Comparison of ENCODE assay signal across 27 cellular contexts in genomic region chr17:50993544-50993943, GRCh38.
"Had no signal": no experiment of that assay in that cellular context is flagged by ENCODE, and none has a peak within 500 bp of the region (broad histone marks: within the 10 kb centered on the region; RNA-seq: fewer than 3 reads in every experiment).

No MANE protein-coding gene starts in this region.

- H3K27me3 Mint-ChIP-seq: activated CD4-positive, alpha-beta T cell treated with anti-CD3 and anti-CD28 coated beads, Interleukin-2, amount 10 ng/mL, durations not matched to agents 7 days and 5 days; activated naive CD8-positive, alpha-beta T cell; central memory CD8-positive, alpha-beta T cell; naive thymus-derived CD8-positive, alpha-beta T cell; stimulated activated naive CD8-positive, alpha-beta T cell treated with anti-CD3 and anti-CD28 coated beads, Interleukin-15, Interleukin-2, amounts not matched to agents 100 ng/mL and 50 ng/mL, for 24 hours had no signal

- ATAC-seq: activated CD4-positive, CD25-positive, alpha-beta regulatory T cell treated with anti-CD3 and anti-CD28 coated beads, Interleukin-2, amount 50 U/mL, for 24 hours; naive thymus-derived CD8-positive, alpha-beta T cell; psoas muscle; upper lobe of right lung had no signal

- H3K4me1 ChIP-seq: adrenal gland, ascending aorta, left ventricle myocardium inferior, pancreas, psoas muscle, right atrium auricular region, thyroid gland, upper lobe of right lung had no signal

- H3K4me3 Mint-ChIP-seq: activated CD4-positive, alpha-beta T cell treated with anti-CD3 and anti-CD28 coated beads, Interleukin-2, amount 10 ng/mL, durations not matched to agents 7 days and 5 days; activated naive CD8-positive, alpha-beta T cell; central memory CD8-positive, alpha-beta T cell; endodermal cell; immature natural killer cell; mesothelial cell of epicardium; naive thymus-derived CD8-positive, alpha-beta T cell; stimulated activated naive CD8-positive, alpha-beta T cell treated with anti-CD3 and anti-CD28 coated beads, Interleukin-15, Interleukin-2, amounts not matched to agents 100 ng/mL and 50 ng/mL, for 24 hours had no signal

- DNase-seq: activated CD4-positive, alpha-beta T cell treated with anti-CD3 and anti-CD28 coated beads, Interleukin-2, amount 10 ng/mL, durations not matched to agents 7 days and 5 days; activated naive CD4-positive, alpha-beta T cell; activated T-cell treated with anti-CD3 and anti-CD28 coated beads, Interleukin-2, amount 50 U/mL, for 1 hour; adrenal gland; brain microvascular endothelial cell; endodermal cell; erythroblast; foreskin fibroblast; immature natural killer cell; kidney glomerular epithelial cell; left ventricle myocardium inferior; naive thymus-derived CD8-positive, alpha-beta T cell; pancreas; psoas muscle; thyroid gland; upper lobe of right lung had no signal

- H3K9me3 ChIP-seq: adrenal gland, ascending aorta, left ventricle myocardium inferior, neutrophil, pancreas, psoas muscle, right atrium auricular region, thyroid gland, upper lobe of right lung had no signal

- H3K4me3 ChIP-seq: adrenal gland, ascending aorta, coronary artery, left ventricle myocardium inferior, pancreas, psoas muscle, right atrium auricular region, thyroid gland, upper lobe of right lung had no signal

- H3K4me1 Mint-ChIP-seq: activated CD4-positive, alpha-beta T cell treated with anti-CD3 and anti-CD28 coated beads, Interleukin-2, amount 10 ng/mL, durations not matched to agents 7 days and 5 days; central memory CD8-positive, alpha-beta T cell; immature natural killer cell; mesothelial cell of epicardium; naive thymus-derived CD8-positive, alpha-beta T cell had no signal

- H3K27me3 ChIP-seq: adrenal gland, ascending aorta, brain microvascular endothelial cell, neutrophil, pancreas, right atrium auricular region, thyroid gland, upper lobe of right lung had no signal

- H3K27ac Mint-ChIP-seq: activated CD4-positive, alpha-beta T cell treated with anti-CD3 and anti-CD28 coated beads, Interleukin-2, amount 10 ng/mL, durations not matched to agents 7 days and 5 days; activated naive CD8-positive, alpha-beta T cell; activated T-helper 2 cell treated with anti-CD3 and anti-CD28 coated beads, Interferon-gamma antibody, Interleukin-2, Interleukin-4, amounts not matched to agents 10 μg/mL and 5 μg/mL and 100 μg/mL, durations not matched to agents 14 hours and 24 hours and 36 hours; endodermal cell; mesothelial cell of epicardium; naive thymus-derived CD8-positive, alpha-beta T cell; stimulated activated naive CD8-positive, alpha-beta T cell treated with anti-CD3 and anti-CD28 coated beads, Interleukin-15, Interleukin-2, amounts not matched to agents 100 ng/mL and 50 ng/mL, for 24 hours had no signal

- H3K27ac ChIP-seq: adrenal gland, ascending aorta, brain microvascular endothelial cell, coronary artery, left ventricle myocardium inferior, neutrophil, pancreas, psoas muscle, right atrium auricular region, upper lobe of right lung, VCaP had no signal

- H3K9me3 Mint-ChIP-seq: activated CD4-positive, alpha-beta T cell treated with anti-CD3 and anti-CD28 coated beads, Interleukin-2, amount 10 ng/mL, durations not matched to agents 7 days and 5 days; activated T-helper 2 cell treated with anti-CD3 and anti-CD28 coated beads, Interferon-gamma antibody, Interleukin-2, Interleukin-4, amounts not matched to agents 10 μg/mL and 5 μg/mL and 100 μg/mL, durations not matched to agents 14 hours and 24 hours and 36 hours; central memory CD8-positive, alpha-beta T cell; endodermal cell; immature natural killer cell; mesothelial cell of epicardium; naive thymus-derived CD8-positive, alpha-beta T cell; stimulated activated naive CD8-positive, alpha-beta T cell treated with anti-CD3 and anti-CD28 coated beads, Interleukin-15, Interleukin-2, amounts not matched to agents 100 ng/mL and 50 ng/mL, for 24 hours had no signal
